11 cellular contexts compared by ENCODE assay signal in genomic region chr11:35178067-35178805, GRCh38. TPM values are rescaled to one million over a fixed set of nuclear protein-coding genes. Genes with fewer than 3 reads are reported as not detected.
DNase-seq lines count a peak whose midpoint lies in the region; ATAC-seq and TF ChIP-seq lines count a peak whose summit lies in the region.
"Had no signal": no experiment of that assay in that cellular context is flagged by ENCODE, and none has a peak within 500 bp of the region (broad histone marks: within the 10 kb centered on the region; RNA-seq: fewer than 3 reads in every experiment).

No MANE protein-coding gene starts in this region.

- H3K4me1 Mint-ChIP-seq in stimulated activated naive CD8-positive, alpha-beta T cell treated with anti-CD3 and anti-CD28 coated beads, Interleukin-15, Interleukin-2, amounts not matched to agents 100 ng/mL and 50 ng/mL, for 24 hours (ENCODE audit: low read depth): peaks cover 92% of the 10 kb centered on the region
- peaks cover 82% of the 10 kb centered on the region for H3K4me1 Mint-ChIP-seq in activated naive CD8-positive, alpha-beta T cell treated with anti-CD3 and anti-CD28 coated beads, Interleukin-2, amount 10 ng/mL, durations not matched to agents 7 days and 5 days

- DNase-seq in stimulated activated naive CD8-positive, alpha-beta T cell treated with anti-CD3 and anti-CD28 coated beads, Interleukin-15, Interleukin-2, amounts not matched to agents 100 U/mL and 50 U/mL, for 24 hours: no peak
- DNase-seq in activated naive CD8-positive, alpha-beta T cell treated with anti-CD3 and anti-CD28 coated beads, Interleukin-2, amount 10 ng/mL, durations not matched to agents 7 days and 5 days: no peak
- DNase-seq in right lobe of liver (no peak), ACHN (no peak), upper lobe of left lung (no peak)
- no peak for DNase-seq in stimulated activated CD4-positive, alpha-beta T cell treated with anti-CD3 and anti-CD28 coated beads, Interleukin-2, amount 100 ng/mL, for 48 hours
- DNase-seq: stimulated activated CD4-positive, alpha-beta T cell treated with anti-CD3 and anti-CD28 coated beads, Interleukin-12 subunit alpha, Interleukin-12 subunit beta, amount 100 ng/mL, for 4 hours had no signal

- H3K27me3 Mint-ChIP-seq in stimulated activated naive CD8-positive, alpha-beta T cell treated with anti-CD3 and anti-CD28 coated beads, Interleukin-15, Interleukin-2, amounts not matched to agents 100 ng/mL and 50 ng/mL, for 24 hours: no peaks in the 10 kb centered on the region
- H3K27me3 Mint-ChIP-seq in activated naive CD8-positive, alpha-beta T cell treated with anti-CD3 and anti-CD28 coated beads, Interleukin-2, amount 10 ng/mL, durations not matched to agents 7 days and 5 days: no peaks in the 10 kb centered on the region

- TF ChIP-seq CTCF in right lobe of liver (IDR thresholded peaks at IDR 0.05) (no peak), upper lobe of left lung (IDR thresholded peaks at IDR 0.05) (no peak)

- H3K36me3 ChIP-seq in right lobe of liver (no peaks in the 10 kb centered on the region), upper lobe of left lung (peaks cover 16 to 54% (median 44%) of the 10 kb centered on the region in 4 donors)

- 92% methylated on average over 2 of the region's 3 CpGs for WGBS in right lobe of liver (ENCODE audit: insufficient coverage, low coverage, low lambda C conversion rate, missing lambda C conversion rate)
- WGBS in upper lobe of left lung, 2 donors: 97% methylated on average over 3 of the region's 3 CpGs

- ATAC-seq in stimulated activated naive CD8-positive, alpha-beta T cell treated with anti-CD3 and anti-CD28 coated beads, Interleukin-15, Interleukin-2, amounts not matched to agents 100 U/mL and 50 U/mL, for 24 hours: no peak
- no peak for ATAC-seq in activated naive CD8-positive, alpha-beta T cell treated with anti-CD3 and anti-CD28 coated beads, Interleukin-2, amount 10 ng/mL, durations not matched to agents 7 days and 5 days (ENCODE audit: low read depth)
- ATAC-seq in right lobe of liver (peak in 3 of 4 donors; percentile 46 to 68 (median 62)), GM19328 (IDR thresholded peaks at IDR 0.05; ENCODE audit: unreplicated experiment) (no peak), upper lobe of left lung (ENCODE audit: low FRiP score in 2 of 2) (no peak)
- ATAC-seq: gastroesophageal sphincter had no signal

- H3K4me1 ChIP-seq in right lobe of liver (peaks cover 0 to 26% (median 4%) of the 10 kb centered on the region in 4 donors), upper lobe of left lung (peaks cover 37 to 59% (median 42%) of the 10 kb centered on the region in 4 donors)

- H3K27ac ChIP-seq in right lobe of liver (no peak overlapping the region), upper lobe of left lung (peak overlapping the region in 2 of 4 donors; percentile 7 to 36)
- H3K27ac ChIP-seq: BLaER1 had no signal

- H3K9me3 ChIP-seq in right lobe of liver (no peaks in the 10 kb centered on the region), upper lobe of left lung (no peaks in the 10 kb centered on the region)
- H3K9me3 ChIP-seq: BLaER1, gastroesophageal sphincter had no signal

- in situ Hi-C loops in ACHN (cut with HindIII; ENCODE audit: low pct_ligation_motif_present, low pct_unique_long_range_greater_than_20kb, low sequenced_read_pairs): no loop called here

- H3K27ac Mint-ChIP-seq in stimulated activated naive CD8-positive, alpha-beta T cell treated with anti-CD3 and anti-CD28 coated beads, Interleukin-15, Interleukin-2, amounts not matched to agents 100 ng/mL and 50 ng/mL, for 24 hours: peak overlapping the region; percentile 90
- H3K27ac Mint-ChIP-seq in activated naive CD8-positive, alpha-beta T cell treated with anti-CD3 and anti-CD28 coated beads, Interleukin-2, amount 10 ng/mL, durations not matched to agents 7 days and 5 days: peak overlapping the region; percentile 85

- TF ChIP-seq POLR2A in right lobe of liver (IDR thresholded peaks at IDR 0.05) (no peak), upper lobe of left lung (IDR thresholded peaks at IDR 0.05) (no peak)

- no peaks in the 10 kb centered on the region for H3K27me3 ChIP-seq in right lobe of liver
- no peaks in the 10 kb centered on the region for H3K27me3 ChIP-seq in upper lobe of left lung
- H3K27me3 ChIP-seq: BLaER1, gastroesophageal sphincter had no signal

- no peaks in the 10 kb centered on the region for H3K9me3 Mint-ChIP-seq in stimulated activated naive CD8-positive, alpha-beta T cell treated with anti-CD3 and anti-CD28 coated beads, Interleukin-15, Interleukin-2, amounts not matched to agents 100 ng/mL and 50 ng/mL, for 24 hours
- H3K9me3 Mint-ChIP-seq in activated naive CD8-positive, alpha-beta T cell treated with anti-CD3 and anti-CD28 coated beads, Interleukin-2, amount 10 ng/mL, durations not matched to agents 7 days and 5 days: no peaks in the 10 kb centered on the region

- H3K4me3 Mint-ChIP-seq in stimulated activated naive CD8-positive, alpha-beta T cell treated with anti-CD3 and anti-CD28 coated beads, Interleukin-15, Interleukin-2, amounts not matched to agents 100 ng/mL and 50 ng/mL, for 24 hours: peak overlapping the region; percentile 4
- peak overlapping the region; percentile 29 for H3K4me3 Mint-ChIP-seq in activated naive CD8-positive, alpha-beta T cell treated with anti-CD3 and anti-CD28 coated beads, Interleukin-2, amount 10 ng/mL, durations not matched to agents 7 days and 5 days

- no peak for TF ChIP-seq EP300 in upper lobe of left lung (IDR thresholded peaks at IDR 0.05)

- H3K4me3 ChIP-seq in right lobe of liver (no peak overlapping the region), upper lobe of left lung (no peak overlapping the region)
- H3K4me3 ChIP-seq: BLaER1, gastroesophageal sphincter had no signal

- H3K36me3 Mint-ChIP-seq in stimulated activated naive CD8-positive, alpha-beta T cell treated with anti-CD3 and anti-CD28 coated beads, Interleukin-15, Interleukin-2, amounts not matched to agents 100 ng/mL and 50 ng/mL, for 24 hours (ENCODE audit: low read depth): peaks cover 79% of the 10 kb centered on the region
- peaks cover 49% of the 10 kb centered on the region for H3K36me3 Mint-ChIP-seq in activated naive CD8-positive, alpha-beta T cell treated with anti-CD3 and anti-CD28 coated beads, Interleukin-2, amount 10 ng/mL, durations not matched to agents 7 days and 5 days

- intact Hi-C loops in right lobe of liver (cut with DNase I): no loop called here

- POLR2A ChIA-PET in activated naive CD8-positive, alpha-beta T cell treated with anti-CD3 and anti-CD28 coated beads, Interleukin-2, amount 10 ng/mL, durations not matched to agents 7 days and 5 days (lab: Charles Lee): interaction anchor here (1.0 to 9.5 kb wide), 9 partner anchors 12 to 132 kb away, joined by 3 to 186 read pairs (median 5); partner anchors contain the start of gene CD44

RNA-seq across cellular contexts. Expression of gene CD44, which starts 39.3 kb away (rescaled TPM):
- 100 to 1,000 TPM; 551 to 555 TPM for total RNA-seq in activated naive CD8-positive, alpha-beta T cell treated with anti-CD3 and anti-CD28 coated beads, Interleukin-2, amount 10 ng/mL, durations not matched to agents 7 days and 5 days
- total RNA-seq in right lobe of liver (10 to 100 TPM; 12.2 to 64.1 (median 22.9) TPM), upper lobe of left lung (100 to 1,000 TPM; 454 to 696 (median 551) TPM)

Comparison
In these comparisons a context has a peak if more than half of its experiments do, and no peak if none do; other contexts are left out.
1. ATAC-seq: peak in right lobe of liver (3 of 4); none in stimulated activated naive CD8-positive, alpha-beta T cell treated with anti-CD3 and anti-CD28 coated beads, Interleukin-15, Interleukin-2, amounts not matched to agents 100 U/mL and 50 U/mL, for 24 hours (single experiment), activated naive CD8-positive, alpha-beta T cell treated with anti-CD3 and anti-CD28 coated beads, Interleukin-2, amount 10 ng/mL, durations not matched to agents 7 days and 5 days (single experiment), GM19328 (single experiment) and upper lobe of left lung (0 of 2).
2. RNA of gene CD44, which starts 39.3 kb away (total RNA-seq): 551 to 555 TPM in activated naive CD8-positive, alpha-beta T cell treated with anti-CD3 and anti-CD28 coated beads, Interleukin-2, amount 10 ng/mL, durations not matched to agents 7 days and 5 days and 454 to 696 TPM in upper lobe of left lung; 12.2 to 64.1 TPM in right lobe of liver; every median in the first group is over 4 times any median in the second.